Comparison of ENCODE assay signal across 12 cellular contexts in the genomic region with DNA sequence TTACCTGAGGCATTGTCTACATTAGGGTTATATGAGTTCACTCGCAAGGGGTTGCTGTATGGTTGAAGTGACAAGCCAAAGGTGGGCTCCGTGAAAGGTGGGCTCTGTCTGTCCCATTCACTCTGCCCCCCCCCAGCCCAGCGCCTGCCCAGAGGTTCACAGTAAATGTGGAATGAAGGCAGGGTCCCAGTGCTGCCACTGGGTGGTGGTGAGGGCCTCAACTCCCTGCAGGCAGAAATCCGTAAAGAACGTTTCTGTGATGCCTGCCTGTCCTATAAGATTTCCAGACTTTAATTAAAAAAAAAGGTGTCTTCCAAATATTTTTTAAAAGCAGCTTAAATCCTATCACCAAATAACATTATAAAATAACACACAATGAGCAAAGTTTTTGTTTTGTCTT. TPM values are rescaled to one million over a fixed set of nuclear protein-coding genes. Genes with fewer than 3 reads are reported as not detected.
"Had no signal": no experiment of that assay in that cellular context is flagged by ENCODE, and none has a peak within 500 bp of the region (broad histone marks: within the 10 kb centered on the region; RNA-seq: fewer than 3 reads in every experiment).

No MANE protein-coding gene starts in this region.

RNA-seq across cellular contexts. Expression of a gene that starts 31.4 kb away (rescaled TPM):
- total RNA-seq: activated CD4-positive, alpha-beta memory T cell treated with anti-CD3 and anti-CD28 coated beads, Interleukin-2, amount 10 ng/mL, durations not matched to agents 7 days and 5 days; activated CD4-positive, alpha-beta T cell treated with anti-CD3 and anti-CD28 coated beads for 36 hours; activated CD4-positive, alpha-beta T cell treated with anti-CD3 and anti-CD28 coated beads, Interleukin-2, amount 10 ng/mL, durations not matched to agents 7 days and 5 days; activated CD8-positive, alpha-beta memory T cell treated with anti-CD3 and anti-CD28 coated beads, Interleukin-2, amount 10 ng/mL, durations not matched to agents 7 days and 5 days; activated CD8-positive, alpha-beta T cell treated with anti-CD3 and anti-CD28 coated beads, Interleukin-2, amount 10 ng/mL, durations not matched to agents 7 days and 5 days; activated naive CD8-positive, alpha-beta T cell treated with anti-CD3 and anti-CD28 coated beads, Interleukin-2, amount 10 ng/mL, durations not matched to agents 7 days and 5 days; activated T-helper 2 cell treated with anti-CD3 and anti-CD28 coated beads, Interferon-gamma antibody, Interleukin-2, Interleukin-4, amounts not matched to agents 10 μg/mL and 5 μg/mL and 100 μg/mL, durations not matched to agents 14 hours and 24 hours and 36 hours; ascending aorta; breast epithelium; cardiac septum; cerebellum had no signal
- polyA plus RNA-seq: adipose tissue had no signal
